ENCODE assay signal across 8 cellular contexts in the genomic region with DNA sequence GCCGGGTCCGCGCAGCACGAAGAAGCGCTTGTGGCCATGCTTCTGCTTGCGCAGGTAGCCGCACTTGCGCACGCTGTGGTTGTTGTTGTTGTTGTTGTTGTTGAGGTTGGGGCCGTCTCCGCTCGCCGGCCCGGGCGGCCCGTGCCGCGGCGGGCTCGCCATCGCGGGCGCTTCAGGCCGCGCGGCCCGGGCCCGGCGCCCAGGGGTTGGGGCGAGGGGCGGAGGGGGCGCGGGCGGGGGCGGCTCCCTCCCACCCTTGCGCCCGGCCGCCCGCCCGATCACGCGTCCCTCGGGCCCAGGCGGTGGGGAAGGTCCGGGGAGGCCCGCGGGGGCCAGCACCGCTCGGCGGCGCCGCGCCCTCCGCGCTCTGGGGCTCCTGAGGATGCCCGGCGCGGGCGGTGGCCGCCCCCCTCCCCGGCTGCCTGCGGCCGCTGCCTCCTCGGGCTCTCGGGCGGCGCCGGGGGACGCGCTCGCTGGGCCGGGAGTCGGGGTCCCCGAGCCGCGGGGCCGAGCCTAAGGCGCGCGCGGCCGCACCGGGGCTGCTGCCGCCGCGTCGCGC. TPM values are rescaled to one million over a fixed set of nuclear protein-coding genes. Genes with fewer than 3 reads are reported as not detected.
A peak's percentile ranks its signal among the peaks of the same experiment; 100 is the strongest.
DNase-seq lines count a peak whose midpoint lies in the region; ATAC-seq and TF ChIP-seq lines count a peak whose summit lies in the region.

No MANE protein-coding gene starts in this region.

- H3K27ac Mint-ChIP-seq in T-cell, result peak overlapping the region; percentile 49 to 61

- peak; percentile 24 to 37 (median 28) for ATAC-seq in T-cell (replicated peaks in 1 of 4)

- POLR2A ChIA-PET in T-cell (lab: Charles Lee), result no interaction called here

- CTCF ChIA-PET in T-cell (lab: Charles Lee), result no interaction called here

- H3K36me3 Mint-ChIP-seq in T-cell, result peaks cover 2% of the 10 kb centered on the region

- TF ChIP-seq CTCF in HFF-Myc (IDR thresholded peaks at IDR 0.05; ENCODE audit: low read depth, low read length, missing control alignments), result no peak
- TF ChIP-seq CTCF in fibroblast of mammary gland (conservative IDR thresholded peaks at IDR 0.05; ENCODE audit: control insufficient read depth, insufficient read depth, low read depth, low read length), result no peak
- no peak for TF ChIP-seq CTCF in retinal pigment epithelial cell (conservative IDR thresholded peaks at IDR 0.05; ENCODE audit: low read depth, low read length)

- DNase-seq in NCI-H2196 (lab: John Stamatoyannopoulos, UW; ENCODE audit: unreplicated experiment) (peak; percentile 8), NCI-H2196 treated with DMSO at 0.1 percent for 48 hours (lab: John Stamatoyannopoulos, UW; ENCODE audit: unreplicated experiment) (no peak), HFF-Myc (ENCODE audit: extremely low read depth, low read depth) (no peak), T-cell (peak in 8 of 34 experiments; percentile 14 to 64 (median 47)), fibroblast of mammary gland (ENCODE audit: low read depth) (no peak), retinal pigment epithelial cell (ENCODE audit: low read depth) (no peak), MV-4-11 (lab: John Stamatoyannopoulos, UW) (no peak), SW 1271 (lab: John Stamatoyannopoulos, UW) (no peak)

- H3K27me3 Mint-ChIP-seq in T-cell, result no peaks in the 10 kb centered on the region

- H3K4me3 Mint-ChIP-seq in T-cell, result peak overlapping the region; percentile 63 to 78 (median 72)

- H3K4me1 Mint-ChIP-seq in T-cell, result peaks cover 23 to 27% (median 25%) of the 10 kb centered on the region in 3 donors

- H3K4me3 ChIP-seq in HFF-Myc (replicated peaks; ENCODE audit: low read depth, low read length) (peak overlapping the region; percentile 73), fibroblast of mammary gland (ENCODE audit: control insufficient read depth, low read depth, low read length) (peak overlapping the region; percentile 63), retinal pigment epithelial cell (ENCODE audit: low read length) (peak overlapping the region; percentile 77)

- H3K9me3 Mint-ChIP-seq in T-cell, result no peaks in the 10 kb centered on the region

RNA-seq across cellular contexts. Expression of a gene that starts 0.4 kb away (rescaled TPM):
- total RNA-seq in T-cell, result 10 to 100 TPM; 22.1 to 95.7 (median 25.7) TPM
